ENCODE assay signal across 21 cellular contexts in the genomic region with DNA sequence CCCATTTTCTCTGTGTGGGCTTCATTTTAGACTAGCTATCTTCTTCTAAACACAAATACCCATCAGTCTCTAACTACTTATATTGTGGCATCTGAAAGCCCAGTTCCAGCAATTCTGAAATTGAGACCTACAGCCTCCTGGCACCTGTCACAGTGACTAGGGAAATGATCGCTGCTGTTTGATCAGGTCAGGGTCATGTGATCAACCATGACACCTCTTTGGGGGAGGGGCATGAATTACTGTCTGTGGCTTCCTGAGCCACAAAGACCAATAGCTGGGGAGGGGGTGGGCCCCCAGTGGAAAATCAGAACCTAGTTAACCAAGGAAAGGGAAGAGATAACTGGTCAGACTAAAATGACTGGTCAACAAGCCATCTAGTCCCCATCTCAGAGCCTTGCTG. TPM values are rescaled to one million over a fixed set of nuclear protein-coding genes. Genes with fewer than 3 reads are reported as not detected.
A peak's percentile ranks its signal among the peaks of the same experiment; 100 is the strongest.
DNase-seq lines count a peak whose midpoint lies in the region; ATAC-seq, FAIRE-seq and TF ChIP-seq lines count a peak whose summit lies in the region.
"Had no signal": no experiment of that assay in that cellular context is flagged by ENCODE, and none has a peak within 500 bp of the region (broad histone marks: within the 10 kb centered on the region; RNA-seq: fewer than 3 reads in every experiment).

No MANE protein-coding gene starts in this region.

- no peak for ATAC-seq in T-helper 17 cell
- no peak; the same call in 2 of the 3 replicates for ATAC-seq in K562
- ATAC-seq in activated CD4-positive, alpha-beta T cell treated with anti-CD3 and anti-CD28 coated beads for 36 hours = no peak
- ATAC-seq in HG02840 (IDR thresholded peaks at IDR 0.05; ENCODE audit: low FRiP score, unreplicated experiment) = no peak
- ATAC-seq in HG02623 (IDR thresholded peaks at IDR 0.05; ENCODE audit: unreplicated experiment) = no peak
- ATAC-seq: GM23338 had no signal

- TF ChIP-seq EP300 in K562 (IDR thresholded peaks at IDR 0.05; ENCODE audit: low read length) = no peak

- no peaks in the 10 kb centered on the region for H3K36me3 ChIP-seq in K562 (ENCODE audit: control insufficient read depth, insufficient read depth, low read length)
- H3K36me3 ChIP-seq: HAP-1 had no signal

- no TSS peak for BruUV-seq in K562 (replicated peaks; lab: Mats Ljungman, UMichigan)

- in situ Hi-C loops in K562 (cut with MboI) = no loop called here

- no peak overlapping the region for H3K4me3 ChIP-seq in K562
- H3K4me3 ChIP-seq: GM23338, HAP-1 had no signal

- no peaks in the 10 kb centered on the region for H3K36me3 Mint-ChIP-seq in T-helper 17 cell (ENCODE audit: low read depth)
- no peaks in the 10 kb centered on the region for H3K36me3 Mint-ChIP-seq in neural crest cell (ENCODE audit: low read depth)
- H3K36me3 Mint-ChIP-seq in activated CD4-positive, alpha-beta T cell treated with anti-CD3 and anti-CD28 coated beads for 36 hours (ENCODE audit: low read depth) = no peaks in the 10 kb centered on the region
- H3K36me3 Mint-ChIP-seq: CD4-positive, alpha-beta memory T cell had no signal

- H3K27ac ChIP-seq in K562 (ENCODE audit: extremely low read depth, low read depth, low read length) = no peak overlapping the region

- no peaks in the 10 kb centered on the region for H3K79me2 ChIP-seq in K562 (ENCODE audit: control insufficient read depth, insufficient read depth, low read length)

- 8% methylated on average over 1 of the region's 1 CpG for WGBS in K562 (ENCODE audit: insufficient coverage, low coverage, missing lambda C conversion rate)

- CTCF ChIA-PET in K562 (lab: Yijun Ruan, JAX; ENCODE audit: low intra/inter-chr PET ratio) = no interaction called here
- CTCF ChIA-PET in activated CD4-positive, alpha-beta T cell treated with anti-CD3 and anti-CD28 coated beads for 36 hours (lab: Charles Lee) = interaction anchor here (0.8 kb wide), 1 partner anchor 151 kb away, joined by 3 read pairs; no protein-coding TSS in a partner anchor

- H2AFZ ChIP-seq in K562 (ENCODE audit: low read depth, low read length) = no peak overlapping the region
- H2AFZ ChIP-seq: GM23338 had no signal

- no peak overlapping the region for H3K4me3 Mint-ChIP-seq in T-helper 17 cell
- H3K4me3 Mint-ChIP-seq in neural crest cell = no peak overlapping the region
- H3K4me3 Mint-ChIP-seq in activated CD4-positive, alpha-beta T cell treated with anti-CD3 and anti-CD28 coated beads for 36 hours = no peak overlapping the region
- H3K4me3 Mint-ChIP-seq: CD4-positive, alpha-beta memory T cell; GM23338; HFFc6 had no signal

- no peaks in the 10 kb centered on the region for H3K9me1 ChIP-seq in K562 (ENCODE audit: control insufficient read depth, insufficient read depth, low read length)

- H3K27me3 ChIP-seq in K562 (ENCODE audit: control insufficient read depth in 2 of 2, insufficient read depth in 2 of 2, low read length in 2 of 2) = 0 out of 5 replicates have a peak, but pooled peaks cover 0 to 4% of the 10 kb centered on the region in 2 experiments

- FAIRE-seq in K562 (lab: Jason Lieb, UNC) = no peak
- FAIRE-seq: GM12891, GM18507 had no signal

- no peak overlapping the region for H3K9ac ChIP-seq in K562 (ENCODE audit: insufficient read depth in 1 of 2, low read depth in 2 of 2, low read length in 2 of 2)

- POLR2A ChIA-PET in K562 (lab: Yijun Ruan, JAX) = interaction anchor here (0.8 kb wide), 1 partner anchor 18 kb away, joined by 3 read pairs; no protein-coding TSS in a partner anchor
- POLR2A ChIA-PET in activated CD4-positive, alpha-beta T cell treated with anti-CD3 and anti-CD28 coated beads for 36 hours (lab: Charles Lee) = no interaction called here

- H3K27me3 Mint-ChIP-seq in T-helper 17 cell (peaks cover 15% of the 10 kb centered on the region), neural crest cell (ENCODE audit: low read depth) (peaks cover 10% of the 10 kb centered on the region)
- peaks cover 5% of the 10 kb centered on the region for H3K27me3 Mint-ChIP-seq in activated CD4-positive, alpha-beta T cell treated with anti-CD3 and anti-CD28 coated beads for 36 hours

- no peak for TF ChIP-seq RAD21 in K562 (CRISPR knock-in tag; conservative IDR thresholded peaks at IDR 0.05 in 1 of 2, IDR thresholded peaks at IDR 0.05 in 1 of 2)

- H3K4me1 Mint-ChIP-seq in T-helper 17 cell (peaks cover 2% of the 10 kb centered on the region), neural crest cell (peaks cover 5% of the 10 kb centered on the region)
- no peaks in the 10 kb centered on the region for H3K4me1 Mint-ChIP-seq in activated CD4-positive, alpha-beta T cell treated with anti-CD3 and anti-CD28 coated beads for 36 hours
- H3K4me1 Mint-ChIP-seq: CD4-positive, alpha-beta memory T cell had no signal

- peak overlapping the region; percentile 6 for H3K27ac Mint-ChIP-seq in T-helper 17 cell
- H3K27ac Mint-ChIP-seq in neural crest cell (ENCODE audit: unreplicated experiment) = peak overlapping the region; percentile 81
- H3K27ac Mint-ChIP-seq in activated CD4-positive, alpha-beta T cell treated with anti-CD3 and anti-CD28 coated beads for 36 hours = no peak overlapping the region
- H3K27ac Mint-ChIP-seq: GM23338, HFFc6 had no signal

- TF ChIP-seq POLR2A in K562 (conservative IDR thresholded peaks at IDR 0.05) = no peak

- intact Hi-C loops in K562 (cut with micrococcal nuclease) = no loop called here
- intact Hi-C loops in activated CD4-positive, alpha-beta T cell treated with anti-CD3 and anti-CD28 coated beads for 36 hours (cut with DNase I, micrococcal nuclease) = no loop called here

- no peak for DNase-seq in T-helper 17 cell
- DNase-seq in K562 (ENCODE audit: extremely low read depth in 1 of 4, low spot score in 3 of 4) = no peak
- no peak for DNase-seq in neural crest cell (ENCODE audit: low read depth, low spot score)
- DNase-seq in activated CD4-positive, alpha-beta T cell treated with anti-CD3 and anti-CD28 coated beads for 36 hours = no peak
- DNase-seq: C1 segment of cervical spinal cord; Calu3; CD4-positive, alpha-beta memory T cell; COR-L47; DMS53; DMS79 treated with DMSO at 0.1 percent for 48 hours; GF-D8; HFFc6 had no signal

- no peaks in the 10 kb centered on the region for H4K20me1 ChIP-seq in K562 (replicated peaks; ENCODE audit: control insufficient read depth, insufficient read depth, low read length)

- no peaks in the 10 kb centered on the region for H3K4me1 ChIP-seq in K562 (replicated peaks in 1 of 2; ENCODE audit: control insufficient read depth in 2 of 2, insufficient read depth in 2 of 2, low read length in 2 of 2)
- H3K4me1 ChIP-seq: HAP-1 had no signal

- H3K9me3 ChIP-seq in T-helper 17 cell (ENCODE audit: control insufficient read depth, low read length, poor library complexity, severe bottlenecking) = no peaks in the 10 kb centered on the region
- no peaks in the 10 kb centered on the region for H3K9me3 ChIP-seq in K562 (replicated peaks; ENCODE audit: control insufficient read depth, insufficient read depth, low read depth, low read length)
- H3K9me3 ChIP-seq: HAP-1 had no signal

- TF ChIP-seq CTCF in K562 (IDR thresholded peaks at IDR 0.05 in 2 of 3, conservative IDR thresholded peaks at IDR 0.05 in 1 of 3; ENCODE audit: insufficient read depth in 2 of 3, low read depth in 1 of 3, low read length in 3 of 3) = no peak
- no peak for TF ChIP-seq CTCF in neural crest cell (conservative IDR thresholded peaks at IDR 0.05)

- no peak overlapping the region for H3K4me2 ChIP-seq in K562 (ENCODE audit: insufficient read depth, low read length)
- H3K4me2 ChIP-seq: GM23338 had no signal

- H3K9me3 Mint-ChIP-seq in neural crest cell = no peaks in the 10 kb centered on the region
- H3K9me3 Mint-ChIP-seq in activated CD4-positive, alpha-beta T cell treated with anti-CD3 and anti-CD28 coated beads for 36 hours (ENCODE audit: low read depth) = no peaks in the 10 kb centered on the region
- H3K9me3 Mint-ChIP-seq: CD4-positive, alpha-beta memory T cell; GM23338 had no signal

TF ChIP-seq in K562, 482 proteins besides CTCF, POLR2A, EP300 and RAD21 (continues in another document):
- TF ChIP-seq ZNF444 (CRISPR knock-in tag; IDR thresholded peaks at IDR 0.05) (no peak), BRD9 (IDR thresholded peaks at IDR 0.05; ENCODE audit: low read depth, partially characterized antibody) (no peak), TOE1 (IDR thresholded peaks at IDR 0.05; ENCODE audit: borderline replicate concordance) (no peak), TOE1 (CRISPR knock-in tag; IDR thresholded peaks at IDR 0.05; ENCODE audit: borderline replicate concordance, low read depth) (no peak)
- TF ChIP-seq, protein P1, sequence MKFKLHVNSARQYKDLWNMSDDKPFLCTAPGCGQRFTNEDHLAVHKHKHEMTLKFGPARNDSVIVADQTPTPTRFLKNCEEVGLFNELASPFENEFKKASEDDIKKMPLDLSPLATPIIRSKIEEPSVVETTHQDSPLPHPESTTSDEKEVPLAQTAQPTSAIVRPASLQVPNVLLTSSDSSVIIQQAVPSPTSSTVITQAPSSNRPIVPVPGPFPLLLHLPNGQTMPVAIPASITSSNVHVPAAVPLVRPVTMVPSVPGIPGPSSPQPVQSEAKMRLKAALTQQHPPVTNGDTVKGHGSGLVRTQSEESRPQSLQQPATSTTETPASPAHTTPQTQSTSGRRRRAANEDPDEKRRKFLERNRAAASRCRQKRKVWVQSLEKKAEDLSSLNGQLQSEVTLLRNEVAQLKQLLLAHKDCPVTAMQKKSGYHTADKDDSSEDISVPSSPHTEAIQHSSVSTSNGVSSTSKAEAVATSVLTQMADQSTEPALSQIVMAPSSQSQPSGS (CRISPR knock-in tag; IDR thresholded peaks at IDR 0.05) = no peak

RNA-seq across cellular contexts. Expression of a gene that starts 14.1 kb away (rescaled TPM):
- total RNA-seq in T-helper 17 cell (under 1 TPM in 1 of 2 donors, not detected in 1; 0.60 TPM), K562 (2014; rRNA removed) (4.0 and 4.9 TPM in 2 replicates), K562 (2014; rRNA removed; fragmentation: Illumina TruSeq; extraction: Trizol) (3.0 TPM in 2 replicates), K562 (2015; rRNA removed; fragmentation: Illumina TruSeq; extraction: Trizol) (13.9 and 14.1 TPM in 2 replicates), K562 (2021) (4.0 and 5.0 TPM in 2 replicates), neural crest cell (0.73 and 1.4 TPM in 2 replicates)
- total RNA-seq in K562 (2011; cell fraction: chromatin; rRNA removed; ENCODE audit: low replicate concordance) = 0.65 and 4.6 TPM in 2 replicates
- total RNA-seq in K562 (2011; cell fraction: nucleolus; rRNA removed) = 0.33 and 1.8 TPM in 2 replicates
- 2.8 and 3.4 TPM in 2 replicates for total RNA-seq in K562 (2011; cell fraction: nucleoplasm; rRNA removed)
- polyA plus RNA-seq in K562 (2011; rRNA removed) (0.88 and 0.91 TPM in 2 replicates), K562 (2014; fragmentation: Illumina TruSeq; extraction: Trizol) (2.8 and 5.2 TPM in 2 replicates), K562 (2014; fragmentation: Nextera tagmentation; extraction: Ambion mirVana) (under 1 TPM; 0.72 to 0.89 TPM), K562 (2014; rRNA removed) (4.1 and 6.0 TPM in 2 replicates)
- 0.15 and 0.38 TPM in 2 replicates for polyA plus RNA-seq in K562 (2011; cell fraction: cytosol; rRNA removed)
- 0.50 and 1.4 TPM in 2 replicates for polyA plus RNA-seq in K562 (2011; cell fraction: nucleus; rRNA removed)
- 9.3 and 12.5 TPM in 2 replicates for polyA plus RNA-seq in K562 (2012)
- polyA minus RNA-seq in K562 (2011; rRNA and poly(A)+ RNA removed) = 0.11 and 0.57 TPM in 2 replicates
- polyA minus RNA-seq in K562 (2011; cell fraction: cytosol; rRNA and poly(A)+ RNA removed) = 1.2 TPM in 1 of 2 replicates, not detected in the other
- 0.67 and 3.7 TPM in 2 replicates for polyA minus RNA-seq in K562 (2011; cell fraction: nucleus; rRNA and poly(A)+ RNA removed)
- total RNA-seq in activated CD4-positive, alpha-beta T cell treated with anti-CD3 and anti-CD28 coated beads for 36 hours = not detected
- total RNA-seq: A172; A673; Calu3; CD4-positive, alpha-beta memory T cell; HFFc6 had no signal
- polyA plus RNA-seq: BJ; CD4-positive, alpha-beta memory T cell had no signal
